Comparison of ENCODE assay signal across 9 cellular contexts in genomic region chr9:1050125-1050895, GRCh38. TPM values are rescaled to one million over a fixed set of nuclear protein-coding genes. Genes with fewer than 3 reads are reported as not detected.
DNase-seq lines count a peak whose midpoint lies in the region; ATAC-seq and TF ChIP-seq lines count a peak whose summit lies in the region.
"Had no signal": no experiment of that assay in that cellular context is flagged by ENCODE, and none has a peak within 500 bp of the region (broad histone marks: within the 10 kb centered on the region; RNA-seq: fewer than 3 reads in every experiment).

DMRT2 (plus strand) TSS chr9:1050357; CDS start chr9:1051614, 1,257 bp downstream.

- no peaks in the 10 kb centered on the region for H3K9me3 Mint-ChIP-seq in stimulated activated effector memory CD8-positive, alpha-beta T cell treated with anti-CD3 and anti-CD28 coated beads, Interleukin-12 subunit alpha, Interleukin-12 subunit beta, amount 100 ng/mL, for 72 hours

- peaks cover 58% of the 10 kb centered on the region for H3K4me1 Mint-ChIP-seq in stimulated activated effector memory CD8-positive, alpha-beta T cell treated with anti-CD3 and anti-CD28 coated beads, Interleukin-12 subunit alpha, Interleukin-12 subunit beta, amount 100 ng/mL, for 72 hours

- intact Hi-C loops in dorsolateral prefrontal cortex (cut with DNase I): no loop called here

- peak within 1 kb of the TSS in 57 of 59 donors; percentile 24 to 71 (median 52) for H3K4me3 ChIP-seq in dorsolateral prefrontal cortex

- peak within 1 kb of the TSS; percentile 57 for H3K4me3 Mint-ChIP-seq in stimulated activated effector memory CD8-positive, alpha-beta T cell treated with anti-CD3 and anti-CD28 coated beads, Interleukin-12 subunit alpha, Interleukin-12 subunit beta, amount 100 ng/mL, for 72 hours

- peak; percentile 18 for DNase-seq in NCI-H1092 treated with DMSO at 0.1 percent for 48 hours (lab: John Stamatoyannopoulos, UW)
- DNase-seq in NCI-H1092 (lab: John Stamatoyannopoulos, UW): no peak
- peak; percentile 98 for DNase-seq in RKO (ENCODE audit: low spot score)
- peak; percentile 31 to 96 (median 92) for DNase-seq in dorsolateral prefrontal cortex
- peak in 1 of 2 donors; percentile 59 for DNase-seq in stimulated activated effector memory CD8-positive, alpha-beta T cell treated with anti-CD3 and anti-CD28 coated beads, Interleukin-12 subunit alpha, Interleukin-12 subunit beta, amount 100 ng/mL, for 72 hours (ENCODE audit: low spot score in 2 of 2)
- no peak for DNase-seq in NCI-H226

- TF ChIP-seq CTCF in dorsolateral prefrontal cortex (IDR thresholded peaks at IDR 0.05 in 54 of 56, conservative IDR thresholded peaks at IDR 0.05 in 2 of 56; ENCODE audit: low read depth in 1 of 56, partially characterized antibody in 56 of 56): peak in 37 of 56 donors; percentile 4 to 65 (median 35)

- peak; percentile 61 for ATAC-seq in HG03378 (IDR thresholded peaks at IDR 0.05; ENCODE audit: unreplicated experiment)
- peak; percentile 82 for ATAC-seq in stimulated activated effector memory CD8-positive, alpha-beta T cell treated with anti-CD3 and anti-CD28 coated beads, Interleukin-12 subunit alpha, Interleukin-12 subunit beta, amount 100 ng/mL, for 72 hours

- H3K36me3 Mint-ChIP-seq in stimulated activated effector memory CD8-positive, alpha-beta T cell treated with anti-CD3 and anti-CD28 coated beads, Interleukin-12 subunit alpha, Interleukin-12 subunit beta, amount 100 ng/mL, for 72 hours: peaks cover 4% of the 10 kb centered on the region

- H3K27ac ChIP-seq in dorsolateral prefrontal cortex (peak within 1 kb of the TSS in 48 of 59 donors; percentile 12 to 95 (median 86)), layer of hippocampus (ENCODE audit: low read depth, low read length) (peak within 1 kb of the TSS; percentile 46)
- H3K27ac ChIP-seq: 22Rv1 had no signal

- H3K27me3 ChIP-seq in dorsolateral prefrontal cortex: peaks cover 7 to 100% (median 94%) of the 10 kb centered on the region in 45 donors
- peaks cover 31% of the 10 kb centered on the region for H3K27me3 ChIP-seq in layer of hippocampus (ENCODE audit: control insufficient read depth, insufficient read depth, low read length)

- no peak within 1 kb of the TSS for H3K27ac Mint-ChIP-seq in stimulated activated effector memory CD8-positive, alpha-beta T cell treated with anti-CD3 and anti-CD28 coated beads, Interleukin-12 subunit alpha, Interleukin-12 subunit beta, amount 100 ng/mL, for 72 hours

RNA-seq across cellular contexts. Expression of gene DMRT2, which starts in this region (rescaled TPM):
- total RNA-seq in dorsolateral prefrontal cortex: 10 to 100 TPM in 3 of 120 experiments, 1 to 10 TPM in 106, under 1 TPM in 10, not detected in 1; 0.32 to 18.3 (median 3.5) TPM

Comparison
In these comparisons a context has a peak if more than half of its experiments do, and no peak if none do; other contexts are left out.
1. DNase-seq: peak in NCI-H1092 treated with DMSO at 0.1 percent for 48 hours (single experiment), RKO (single experiment) and dorsolateral prefrontal cortex (10 of 10); none in NCI-H1092 (single experiment) and NCI-H226 (single experiment).